24 cellular contexts compared by ENCODE assay signal in the genomic region with DNA sequence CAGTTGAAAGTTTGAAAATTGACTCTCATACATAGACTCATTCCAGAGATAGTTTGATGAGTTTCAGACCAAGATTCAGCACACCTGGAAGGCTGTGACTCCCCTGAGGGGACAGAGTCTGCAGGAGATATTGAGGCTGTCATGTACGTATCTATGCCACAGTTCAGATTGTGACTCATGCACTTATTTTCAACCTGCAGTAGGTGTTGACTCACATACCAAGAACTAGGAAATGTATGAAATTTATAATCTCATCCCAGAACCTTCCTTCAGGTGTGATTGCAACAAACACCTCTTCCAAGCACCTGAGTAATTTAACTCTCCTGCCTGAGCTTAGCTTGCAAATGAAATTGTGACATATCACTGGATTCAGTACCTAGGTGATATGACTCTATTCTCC.
"Had no signal": no experiment of that assay in that cellular context is flagged by ENCODE, and none has a peak within 500 bp of the region (broad histone marks: within the 10 kb centered on the region; RNA-seq: fewer than 3 reads in every experiment).

No MANE protein-coding gene starts in this region.

- H3K4me3 ChIP-seq: neural progenitor cell, ovary, psoas muscle, right lobe of liver, sigmoid colon, stomach, thoracic aorta, thyroid gland, tibial nerve, upper lobe of right lung, uterus had no signal

- H3K79me2 ChIP-seq: parathyroid adenoma had no signal

- H3K27me3 ChIP-seq: neural progenitor cell, ovary, right lobe of liver, sigmoid colon, stomach, thyroid gland, tibial nerve, upper lobe of right lung, uterus had no signal

- ATAC-seq: natural killer cell; psoas muscle; right cardiac atrium; right lobe of liver; stimulated activated effector memory CD8-positive, alpha-beta T cell treated with anti-CD3 and anti-CD28 coated beads, Interleukin-12 subunit alpha, Interleukin-12 subunit beta, amount 100 ng/mL, for 72 hours; stimulated activated naive B cell treated with anti-CD40 and anti-IgM and Interleukin-4, amounts not matched to agents 10 μg/mL and 1 μg/mL and 100 μg/mL, for 72 hours; upper lobe of right lung had no signal

- DNase-seq: natural killer cell; occipital lobe; ovary; posterior cingulate gyrus; psoas muscle; right cardiac atrium; right lobe of liver; sigmoid colon; small intestine; stimulated activated CD4-positive, alpha-beta T cell treated with anti-CD3 and anti-CD28 coated beads, Interleukin-15, amount 100 ng/mL, for 24 hours; stimulated activated CD4-positive, alpha-beta T cell treated with anti-CD3 and anti-CD28 coated beads, Interleukin-2, amount 100 ng/mL, for 24 hours; stimulated activated CD4-positive, alpha-beta T cell treated with anti-CD3 and anti-CD28 coated beads, Interleukin-2, amount 100 ng/mL, for 48 hours; stimulated activated CD4-positive, alpha-beta T cell treated with anti-CD3 and anti-CD28 coated beads, Interleukin-4, amount 100 ng/mL, for 24 hours; stimulated activated naive B cell treated with anti-CD40 and anti-IgM and Interleukin-4, amounts not matched to agents 10 μg/mL and 1 μg/mL and 100 μg/mL, for 72 hours; stimulated activated naive CD4-positive, alpha-beta T cell treated with Interleukin-2 at 50 U/mL for 16 hours; stomach; thyroid gland; upper lobe of right lung; uterus had no signal

- H3K36me3 ChIP-seq: neural progenitor cell, ovary, right lobe of liver, sigmoid colon, stomach, thoracic aorta, thyroid gland, tibial nerve, upper lobe of right lung, uterus had no signal

- H3K4me2 ChIP-seq: neural progenitor cell had no signal

- H3K27ac ChIP-seq: neural progenitor cell, ovary, parathyroid adenoma, psoas muscle, right lobe of liver, sigmoid colon, stomach, thoracic aorta, thyroid gland, tibial nerve, upper lobe of right lung, uterus had no signal

- H3K9me3 ChIP-seq: ovary, right lobe of liver, thyroid gland, upper lobe of right lung, uterus had no signal

- H2AFZ ChIP-seq: neural progenitor cell, parathyroid adenoma had no signal

- H3K4me1 ChIP-seq: neural progenitor cell, parathyroid adenoma, psoas muscle, right lobe of liver, sigmoid colon, stomach, thyroid gland, tibial nerve, upper lobe of right lung, uterus had no signal

- H3K9ac ChIP-seq: neural progenitor cell, parathyroid adenoma had no signal
